11 cellular contexts compared by ENCODE assay signal in genomic region chr12:45674583-45674982, GRCh38. TPM values are rescaled to one million over a fixed set of nuclear protein-coding genes. Genes with fewer than 3 reads are reported as not detected.
A peak's percentile ranks its signal among the peaks of the same experiment; 100 is the strongest.
DNase-seq lines count a peak whose midpoint lies in the region; ATAC-seq and TF ChIP-seq lines count a peak whose summit lies in the region.
"Had no signal": no experiment of that assay in that cellular context is flagged by ENCODE, and none has a peak within 500 bp of the region (broad histone marks: within the 10 kb centered on the region; RNA-seq: fewer than 3 reads in every experiment).

No MANE protein-coding gene starts in this region.

- H3K27ac Mint-ChIP-seq in Calu3 (ENCODE audit: unreplicated experiment): no peak overlapping the region
- H3K27ac Mint-ChIP-seq: T-cell had no signal

- no peaks in the 10 kb centered on the region for H3K27me3 Mint-ChIP-seq in Calu3 (ENCODE audit: unreplicated experiment)
- H3K27me3 Mint-ChIP-seq: T-cell had no signal

- BruUV-seq in Calu3 (replicated peaks; lab: Mats Ljungman, UMichigan): no TSS peak

- no peak overlapping the region for H3K4me3 ChIP-seq in choroid plexus epithelial cell (ENCODE audit: low read depth, low read length)

- no peaks in the 10 kb centered on the region for H3K36me3 Mint-ChIP-seq in Calu3 (ENCODE audit: insufficient read depth, unreplicated experiment)
- H3K36me3 Mint-ChIP-seq: T-cell had no signal

- no peaks in the 10 kb centered on the region for H3K9me3 Mint-ChIP-seq in Calu3 (ENCODE audit: low read depth, unreplicated experiment)
- H3K9me3 Mint-ChIP-seq: T-cell had no signal

- H3K4me1 Mint-ChIP-seq in Calu3 (ENCODE audit: low read depth, unreplicated experiment): no peaks in the 10 kb centered on the region

- ATAC-seq in GM21737 (IDR thresholded peaks at IDR 0.05; ENCODE audit: unreplicated experiment) (no peak), GM21526 (IDR thresholded peaks at IDR 0.05; ENCODE audit: low FRiP score, unreplicated experiment) (no peak)
- ATAC-seq: T-cell had no signal

- intact Hi-C loops in Calu3 (cut with micrococcal nuclease; ENCODE audit: unreplicated experiment): no loop called here

- H3K4me3 Mint-ChIP-seq in Calu3 (ENCODE audit: low read depth, unreplicated experiment): no peak overlapping the region
- H3K4me3 Mint-ChIP-seq: T-cell had no signal

- DNase-seq in Calu3 (peak; percentile 59), M059J (ENCODE audit: low read depth) (peak; percentile 90), choroid plexus epithelial cell (ENCODE audit: low read depth) (peak; percentile 95), myocyte (ENCODE audit: low read depth) (peak; percentile 68), COLO829 (ENCODE audit: low spot score) (no peak), DMS 273 treated with DMSO at 0.1 percent for 48 hours (lab: John Stamatoyannopoulos, UW) (no peak)
- DNase-seq: NCI-H187 treated with DMSO at 0.1 percent for 48 hours, nucleus accumbens, T-cell had no signal

- no peak for TF ChIP-seq CTCF in Calu3 (IDR thresholded peaks at IDR 0.05; ENCODE audit: unreplicated experiment)
- peak; percentile 13 for TF ChIP-seq CTCF in choroid plexus epithelial cell (conservative IDR thresholded peaks at IDR 0.05; ENCODE audit: low read depth, low read length)

- CTCF ChIA-PET in Calu3 (lab: Charles Lee): interaction anchor here (0.8 kb wide), 1 partner anchor 37 kb away, joined by 7 read pairs; no protein-coding TSS in a partner anchor

RNA-seq across cellular contexts. Expression of gene ARID2, which starts 54.9 kb away (rescaled TPM):
- total RNA-seq in Calu3 (2022) (17.5 and 22.9 TPM in 2 replicates), myocyte (15.8 and 17.8 TPM in 2 replicates)
- 8.7 and 11.0 TPM in 2 replicates for total RNA-seq in M059J (2014; rRNA removed; shearing (Covaris generic))
- polyA plus RNA-seq in myocyte (2012): 5.9 TPM

Comparison
In these comparisons a context has a peak if more than half of its experiments do, and no peak if none do; other contexts are left out.
1. DNase-seq: peak in Calu3 (single experiment), M059J (single experiment), choroid plexus epithelial cell (single experiment) and myocyte (single experiment); none in COLO829 (single experiment) and DMS 273 treated with DMSO at 0.1 percent for 48 hours (single experiment).